9 cellular contexts compared by ENCODE assay signal in the genomic region with DNA sequence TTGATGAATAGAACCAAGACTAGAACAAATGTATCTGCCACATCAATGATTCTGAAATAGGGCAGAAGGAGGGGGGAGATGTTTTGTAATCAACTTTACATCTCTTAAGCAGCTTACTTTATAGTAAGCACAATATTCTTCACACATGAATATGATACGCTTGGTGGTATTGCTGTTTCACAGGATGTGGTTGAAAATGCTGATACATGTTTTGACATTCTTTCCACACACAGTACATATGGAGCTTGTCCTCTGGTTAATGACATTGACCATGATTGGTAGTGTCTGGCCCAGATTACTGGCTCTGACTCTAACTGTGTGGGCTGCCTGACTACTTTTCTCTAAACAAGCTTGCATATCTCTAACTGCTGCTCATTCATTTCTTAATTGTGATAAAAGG.
A peak's percentile ranks its signal among the peaks of the same experiment; 100 is the strongest.
DNase-seq lines count a peak whose midpoint lies in the region; ATAC-seq and TF ChIP-seq lines count a peak whose summit lies in the region.
"Had no signal": no experiment of that assay in that cellular context is flagged by ENCODE, and none has a peak within 500 bp of the region (broad histone marks: within the 10 kb centered on the region; RNA-seq: fewer than 3 reads in every experiment).

No MANE protein-coding gene starts in this region.

- peaks cover 26% of the 10 kb centered on the region for H3K4me1 Mint-ChIP-seq in Calu3 (ENCODE audit: low read depth, unreplicated experiment)

- peaks cover 26% of the 10 kb centered on the region for H3K36me3 ChIP-seq in right atrium auricular region

- BruUV-seq in Calu3 (replicated peaks; lab: Mats Ljungman, UMichigan): no TSS peak

- ATAC-seq in GM18867 (IDR thresholded peaks at IDR 0.05; ENCODE audit: unreplicated experiment) (peak; percentile 86), HG02763 (IDR thresholded peaks at IDR 0.05; ENCODE audit: unreplicated experiment) (peak; percentile 58)

- no peak overlapping the region for H3K4me3 ChIP-seq in right atrium auricular region

- CTCF ChIA-PET in Calu3 (lab: Charles Lee): no interaction called here

- TF ChIP-seq CTCF in VCaP (conservative IDR thresholded peaks at IDR 0.05) (no peak), right atrium auricular region (IDR thresholded peaks at IDR 0.05) (no peak), Calu3 (IDR thresholded peaks at IDR 0.05; ENCODE audit: unreplicated experiment) (no peak)

- H3K27me3 Mint-ChIP-seq in Calu3 (ENCODE audit: unreplicated experiment): no peaks in the 10 kb centered on the region
- H3K27me3 Mint-ChIP-seq: naive B cell had no signal

- no peaks in the 10 kb centered on the region for H3K9me3 ChIP-seq in right atrium auricular region

- H3K4me3 Mint-ChIP-seq in Calu3 (ENCODE audit: low read depth, unreplicated experiment): no peak overlapping the region

- H3K9me3 Mint-ChIP-seq in Calu3 (ENCODE audit: low read depth, unreplicated experiment): no peaks in the 10 kb centered on the region
- H3K9me3 Mint-ChIP-seq: naive B cell had no signal

- H3K27ac Mint-ChIP-seq in Calu3 (ENCODE audit: unreplicated experiment): no peak overlapping the region

- H3K27ac ChIP-seq in VCaP (peak overlapping the region; percentile 72; the same call in 1 of the 2 replicates), right atrium auricular region (peak overlapping the region; percentile 84 to 91)

- intact Hi-C loops in Calu3 (cut with micrococcal nuclease; ENCODE audit: unreplicated experiment): no loop called here

- peaks cover 0 to 91% of the 10 kb centered on the region in 2 donors for H3K4me1 ChIP-seq in right atrium auricular region

- no peak for DNase-seq in right atrium auricular region (ENCODE audit: low spot score)
- DNase-seq in NCI-H2081 treated with DMSO at 0.1 percent for 48 hours (lab: John Stamatoyannopoulos, UW): no peak
- DNase-seq in Calu3: no peak
- DNase-seq in NAMALWA (ENCODE audit: low spot score): no peak
- no peak for DNase-seq in NCI-H69 (lab: John Stamatoyannopoulos, UW)
- DNase-seq: naive B cell had no signal

- no peaks in the 10 kb centered on the region for H3K27me3 ChIP-seq in right atrium auricular region

- H3K36me3 Mint-ChIP-seq in Calu3 (ENCODE audit: insufficient read depth, unreplicated experiment): peaks cover 10% of the 10 kb centered on the region
